In the genomic region with DNA sequence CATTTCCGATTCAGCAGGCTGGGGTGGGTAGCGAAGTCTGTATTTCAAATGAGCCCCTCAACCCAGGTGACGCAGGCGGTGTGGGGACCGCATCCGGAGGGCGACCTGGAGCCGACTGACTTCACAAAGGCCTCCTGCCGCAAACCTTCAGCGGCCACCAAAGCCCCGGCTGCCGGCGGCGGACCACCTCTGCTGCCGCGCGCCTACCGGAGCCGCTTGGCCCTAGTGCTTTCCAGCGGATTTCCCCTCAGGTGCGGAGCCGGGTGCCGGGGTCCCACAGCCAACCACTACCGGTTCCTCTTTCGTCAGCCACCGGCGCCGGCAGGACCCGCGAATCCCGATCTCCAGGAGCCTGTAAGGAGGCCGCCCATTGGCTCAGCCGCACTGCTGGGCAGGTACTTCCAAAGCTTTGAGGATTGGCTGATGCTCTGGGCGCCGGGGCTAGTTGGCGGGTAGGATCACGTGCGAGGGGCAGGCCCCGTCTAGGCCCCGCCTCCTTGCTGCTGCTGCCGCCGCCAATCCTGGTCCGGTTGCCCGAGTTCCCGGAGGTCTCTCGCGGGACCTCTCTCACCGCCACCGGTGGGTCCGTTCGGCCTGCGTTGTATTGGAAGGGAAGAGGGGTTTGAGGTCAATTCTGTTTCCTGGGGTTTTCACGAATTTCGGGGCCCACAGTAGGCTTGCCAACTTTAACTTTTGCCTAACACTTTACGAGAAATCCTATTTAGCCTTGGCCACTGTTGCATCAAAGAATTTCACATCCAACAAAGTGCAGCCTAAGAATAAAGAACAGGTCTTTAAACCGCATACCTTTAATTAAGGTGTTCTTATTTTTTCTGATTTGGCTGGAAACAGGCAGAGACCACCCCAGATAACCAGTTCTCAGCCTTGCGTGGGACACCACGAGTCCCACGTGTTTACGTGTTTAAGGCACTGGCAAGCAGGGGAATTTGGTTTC, we compare ENCODE assay signal across 1 cellular context.
TF ChIP-seq lines count a peak whose summit lies in the region.

A gene (plus strand): TSS at position 494 of the 955 bp plus-strand sequence. CDS start 5,732 bp downstream, outside the sequence.

TF ChIP-seq in HEK293, 187 proteins besides CTCF, POLR2A, EP300 and RAD21 (continued from another document):
- TF ChIP-seq, protein P1, sequence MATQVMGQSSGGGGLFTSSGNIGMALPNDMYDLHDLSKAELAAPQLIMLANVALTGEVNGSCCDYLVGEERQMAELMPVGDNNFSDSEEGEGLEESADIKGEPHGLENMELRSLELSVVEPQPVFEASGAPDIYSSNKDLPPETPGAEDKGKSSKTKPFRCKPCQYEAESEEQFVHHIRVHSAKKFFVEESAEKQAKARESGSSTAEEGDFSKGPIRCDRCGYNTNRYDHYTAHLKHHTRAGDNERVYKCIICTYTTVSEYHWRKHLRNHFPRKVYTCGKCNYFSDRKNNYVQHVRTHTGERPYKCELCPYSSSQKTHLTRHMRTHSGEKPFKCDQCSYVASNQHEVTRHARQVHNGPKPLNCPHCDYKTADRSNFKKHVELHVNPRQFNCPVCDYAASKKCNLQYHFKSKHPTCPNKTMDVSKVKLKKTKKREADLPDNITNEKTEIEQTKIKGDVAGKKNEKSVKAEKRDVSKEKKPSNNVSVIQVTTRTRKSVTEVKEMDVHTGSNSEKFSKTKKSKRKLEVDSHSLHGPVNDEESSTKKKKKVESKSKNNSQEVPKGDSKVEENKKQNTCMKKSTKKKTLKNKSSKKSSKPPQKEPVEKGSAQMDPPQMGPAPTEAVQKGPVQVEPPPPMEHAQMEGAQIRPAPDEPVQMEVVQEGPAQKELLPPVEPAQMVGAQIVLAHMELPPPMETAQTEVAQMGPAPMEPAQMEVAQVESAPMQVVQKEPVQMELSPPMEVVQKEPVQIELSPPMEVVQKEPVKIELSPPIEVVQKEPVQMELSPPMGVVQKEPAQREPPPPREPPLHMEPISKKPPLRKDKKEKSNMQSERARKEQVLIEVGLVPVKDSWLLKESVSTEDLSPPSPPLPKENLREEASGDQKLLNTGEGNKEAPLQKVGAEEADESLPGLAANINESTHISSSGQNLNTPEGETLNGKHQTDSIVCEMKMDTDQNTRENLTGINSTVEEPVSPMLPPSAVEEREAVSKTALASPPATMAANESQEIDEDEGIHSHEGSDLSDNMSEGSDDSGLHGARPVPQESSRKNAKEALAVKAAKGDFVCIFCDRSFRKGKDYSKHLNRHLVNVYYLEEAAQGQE (tag by site-specific recombination; IDR thresholded peaks at IDR 0.05), result 0 out of 2 replicates have a peak, but pooled peaks have one; percentile 47
- no peak for TF ChIP-seq BCL11B (tag by site-specific recombination; IDR thresholded peaks at IDR 0.05; ENCODE audit: low read depth)
- no peak for TF ChIP-seq ZNF791 (tag by site-specific recombination; IDR thresholded peaks at IDR 0.05)
- TF ChIP-seq ZNF544 (tag by site-specific recombination; IDR thresholded peaks at IDR 0.05), result no peak
TF ChIP-seq in HEK293: peak in this region for 27.
